ENCODE assay signal across 1 cellular context in the genomic region with DNA sequence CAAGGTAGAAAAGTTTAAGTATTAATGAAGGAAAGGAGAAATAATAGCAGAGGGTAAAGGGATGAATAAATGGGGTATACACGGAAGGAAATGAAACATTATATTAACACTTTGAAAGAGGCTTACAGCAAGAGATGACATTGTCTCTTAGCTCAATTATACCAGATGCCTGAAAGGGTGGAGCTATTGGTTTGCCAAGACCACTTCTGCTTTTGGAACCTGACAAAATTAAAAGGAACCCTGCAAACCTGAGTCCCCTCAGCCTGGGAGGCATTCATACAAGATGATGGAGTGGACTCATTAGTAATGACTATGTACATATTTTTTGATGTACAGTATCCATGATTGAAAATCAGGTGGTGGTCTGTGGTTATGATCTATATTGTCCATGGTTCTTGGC.
A peak's percentile ranks its signal among the peaks of the same experiment; 100 is the strongest.
TF ChIP-seq lines count a peak whose summit lies in the region.

No MANE protein-coding gene starts in this region.

TF ChIP-seq in GM12878, 131 proteins besides CTCF, POLR2A, EP300 and RAD21 (continued from another document):
- TF ChIP-seq, protein P1, sequence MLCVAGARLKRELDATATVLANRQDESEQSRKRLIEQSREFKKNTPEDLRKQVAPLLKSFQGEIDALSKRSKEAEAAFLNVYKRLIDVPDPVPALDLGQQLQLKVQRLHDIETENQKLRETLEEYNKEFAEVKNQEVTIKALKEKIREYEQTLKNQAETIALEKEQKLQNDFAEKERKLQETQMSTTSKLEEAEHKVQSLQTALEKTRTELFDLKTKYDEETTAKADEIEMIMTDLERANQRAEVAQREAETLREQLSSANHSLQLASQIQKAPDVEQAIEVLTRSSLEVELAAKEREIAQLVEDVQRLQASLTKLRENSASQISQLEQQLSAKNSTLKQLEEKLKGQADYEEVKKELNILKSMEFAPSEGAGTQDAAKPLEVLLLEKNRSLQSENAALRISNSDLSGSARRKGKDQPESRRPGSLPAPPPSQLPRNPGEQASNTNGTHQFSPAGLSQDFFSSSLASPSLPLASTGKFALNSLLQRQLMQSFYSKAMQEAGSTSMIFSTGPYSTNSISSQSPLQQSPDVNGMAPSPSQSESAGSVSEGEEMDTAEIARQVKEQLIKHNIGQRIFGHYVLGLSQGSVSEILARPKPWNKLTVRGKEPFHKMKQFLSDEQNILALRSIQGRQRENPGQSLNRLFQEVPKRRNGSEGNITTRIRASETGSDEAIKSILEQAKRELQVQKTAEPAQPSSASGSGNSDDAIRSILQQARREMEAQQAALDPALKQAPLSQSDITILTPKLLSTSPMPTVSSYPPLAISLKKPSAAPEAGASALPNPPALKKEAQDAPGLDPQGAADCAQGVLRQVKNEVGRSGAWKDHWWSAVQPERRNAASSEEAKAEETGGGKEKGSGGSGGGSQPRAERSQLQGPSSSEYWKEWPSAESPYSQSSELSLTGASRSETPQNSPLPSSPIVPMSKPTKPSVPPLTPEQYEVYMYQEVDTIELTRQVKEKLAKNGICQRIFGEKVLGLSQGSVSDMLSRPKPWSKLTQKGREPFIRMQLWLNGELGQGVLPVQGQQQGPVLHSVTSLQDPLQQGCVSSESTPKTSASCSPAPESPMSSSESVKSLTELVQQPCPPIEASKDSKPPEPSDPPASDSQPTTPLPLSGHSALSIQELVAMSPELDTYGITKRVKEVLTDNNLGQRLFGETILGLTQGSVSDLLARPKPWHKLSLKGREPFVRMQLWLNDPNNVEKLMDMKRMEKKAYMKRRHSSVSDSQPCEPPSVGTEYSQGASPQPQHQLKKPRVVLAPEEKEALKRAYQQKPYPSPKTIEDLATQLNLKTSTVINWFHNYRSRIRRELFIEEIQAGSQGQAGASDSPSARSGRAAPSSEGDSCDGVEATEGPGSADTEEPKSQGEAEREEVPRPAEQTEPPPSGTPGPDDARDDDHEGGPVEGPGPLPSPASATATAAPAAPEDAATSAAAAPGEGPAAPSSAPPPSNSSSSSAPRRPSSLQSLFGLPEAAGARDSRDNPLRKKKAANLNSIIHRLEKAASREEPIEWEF (IDR thresholded peaks at IDR 0.05; ENCODE audit: insufficient replicate concordance, low read depth, low read length): no peak
- TF ChIP-seq ZNF622 (IDR thresholded peaks at IDR 0.05): no peak
- peak; percentile 60; the same call in 1 of the 2 replicates for TF ChIP-seq SPI1 (IDR thresholded peaks at IDR 0.05; ENCODE audit: borderline replicate concordance, insufficient read depth, low read depth, low read length)
- TF ChIP-seq EED (IDR thresholded peaks at IDR 0.05; ENCODE audit: low read depth): no peak
- TF ChIP-seq ESRRA (IDR thresholded peaks at IDR 0.05; ENCODE audit: low read length): no peak
